Comparison of ENCODE assay signal across 1 cellular context in genomic region chr3:14767706-14768105, GRCh38.
TF ChIP-seq lines count a peak whose summit lies in the region.

No MANE protein-coding gene starts in this region.

TF ChIP-seq in GM23338, 12 proteins besides CTCF, POLR2A, EP300 and RAD21 (continued from another document):
- TF ChIP-seq REST (IDR thresholded peaks at IDR 0.05; ENCODE audit: unreplicated experiment), result no peak
- TF ChIP-seq ETS1 (IDR thresholded peaks at IDR 0.05), result no peak
TF ChIP-seq in GM23338: peak in this region for 0.
